Comparison of ENCODE assay signal across 18 cellular contexts in genomic region chr11:25211635-25212251, GRCh38.
DNase-seq lines count a peak whose midpoint lies in the region; ATAC-seq lines count a peak whose summit lies in the region.
"Had no signal": no experiment of that assay in that cellular context is flagged by ENCODE, and none has a peak within 500 bp of the region (broad histone marks: within the 10 kb centered on the region; RNA-seq: fewer than 3 reads in every experiment).

No MANE protein-coding gene starts in this region.

- ATAC-seq in GM21786 (IDR thresholded peaks at IDR 0.05; ENCODE audit: unreplicated experiment), result no peak
- ATAC-seq in HG03139 (IDR thresholded peaks at IDR 0.05; ENCODE audit: unreplicated experiment), result no peak
- ATAC-seq: CD8-positive, alpha-beta T cell; T-cell had no signal

- H3K9me3 ChIP-seq in adipocyte (ENCODE audit: control insufficient read depth, low read length), result peaks cover 14% of the 10 kb centered on the region
- H3K9me3 ChIP-seq: BE2C had no signal

- H3K27me3 ChIP-seq in adipocyte (replicated peaks; ENCODE audit: control insufficient read depth, insufficient read depth, low read length), result no peaks in the 10 kb centered on the region
- H3K27me3 ChIP-seq: BE2C had no signal

- H3K36me3 ChIP-seq in adipocyte (ENCODE audit: control insufficient read depth, insufficient read depth, low read length, severe bottlenecking), result no peaks in the 10 kb centered on the region
- H3K36me3 ChIP-seq: BE2C had no signal

- no peak overlapping the region for H3K9ac ChIP-seq in adipocyte (ENCODE audit: low read length)
- H3K9ac ChIP-seq: SK-N-SH had no signal

- H3K4me1 ChIP-seq in adipocyte (ENCODE audit: control insufficient read depth, insufficient read depth, low read length), result no peaks in the 10 kb centered on the region
- H3K4me1 ChIP-seq: BE2C had no signal

- H3K4me3 ChIP-seq in adipocyte (ENCODE audit: low read length), result no peak overlapping the region

- peak; percentile 22 for DNase-seq in M059J (ENCODE audit: low read depth)
- peak; percentile 9 for DNase-seq in adipocyte (ENCODE audit: low read depth)
- DNase-seq in epithelial cell of prostate (ENCODE audit: low read depth, low spot score), result peak; percentile 6
- no peak for DNase-seq in NCI-H1694 (lab: John Stamatoyannopoulos, UW)
- no peak for DNase-seq in NCI-H1694 treated with DMSO at 0.1 percent for 48 hours (lab: John Stamatoyannopoulos, UW)
- DNase-seq: BE2C; CD8-positive, alpha-beta T cell; DMS79; HCEC 1CT; KG1; MM.1S; NCI-H1092 treated with DMSO at 0.1 percent for 48 hours; NCI-H187 treated with DMSO at 0.1 percent for 48 hours; NCI-H748 treated with DMSO at 0.1 percent for 48 hours; SK-N-SH; T-cell had no signal

- H3K27ac ChIP-seq in epithelial cell of prostate, result no peak overlapping the region

Comparison
In these comparisons a context has a peak if more than half of its experiments do, and no peak if none do; other contexts are left out.
1. DNase-seq: peak in M059J (single experiment), adipocyte (single experiment) and epithelial cell of prostate (single experiment); none in NCI-H1694 (single experiment) and NCI-H1694 treated with DMSO at 0.1 percent for 48 hours (single experiment).